In genomic region chr16:75340715-75341500, GRCh38 we compare ENCODE assay signal across 12 cellular contexts.
DNase-seq lines count a peak whose midpoint lies in the region; ATAC-seq, FAIRE-seq and TF ChIP-seq lines count a peak whose summit lies in the region.
"Had no signal": no experiment of that assay in that cellular context is flagged by ENCODE, and none has a peak within 500 bp of the region (broad histone marks: within the 10 kb centered on the region; RNA-seq: fewer than 3 reads in every experiment).

No MANE protein-coding gene starts in this region.

- no peak for TF ChIP-seq CTCF in brain (conservative IDR thresholded peaks at IDR 0.05)

- H2AFZ ChIP-seq in GM23248: no peak overlapping the region

- no peaks in the 10 kb centered on the region for H3K79me2 ChIP-seq in GM23248 (ENCODE audit: insufficient read depth)

- peak overlapping the region in 4 of 5 experiments; percentile 44 to 70 (median 62) for H3K27ac Mint-ChIP-seq in brain

- no peaks in the 10 kb centered on the region for H3K27me3 Mint-ChIP-seq in brain

- H3K27ac ChIP-seq in GM23248 (peak overlapping the region; percentile 61), skeletal muscle tissue (ENCODE audit: low read depth, low read length) (peak overlapping the region; percentile 67)

- peak overlapping the region; percentile 43 for H3K4me2 ChIP-seq in GM23248 (ENCODE audit: unreplicated experiment)

- H3K4me1 ChIP-seq in GM23248 (ENCODE audit: insufficient read depth): peaks cover 38% of the 10 kb centered on the region
- peaks cover 9 to 26% (median 13%) of the 10 kb centered on the region in 3 donors for H3K4me1 ChIP-seq in skeletal muscle tissue (ENCODE audit: control insufficient read depth in 3 of 3, insufficient read depth in 3 of 3, low read length in 3 of 3)
- H3K4me1 ChIP-seq: colonic mucosa had no signal

- no peaks in the 10 kb centered on the region for H4K20me1 ChIP-seq in GM23248 (ENCODE audit: insufficient read depth)

- no peaks in the 10 kb centered on the region for H3K27me3 ChIP-seq in GM23248 (replicated peaks; ENCODE audit: insufficient read depth)
- no peaks in the 10 kb centered on the region for H3K27me3 ChIP-seq in skeletal muscle tissue (ENCODE audit: control insufficient read depth in 3 of 3, insufficient read depth in 3 of 3, low read length in 3 of 3)
- H3K27me3 ChIP-seq: colonic mucosa had no signal

- H3K9me3 ChIP-seq in GM23248 (ENCODE audit: low read depth) (no peaks in the 10 kb centered on the region), skeletal muscle tissue (ENCODE audit: control insufficient read depth in 3 of 3, low read length in 3 of 3) (no peaks in the 10 kb centered on the region)
- H3K9me3 ChIP-seq: colonic mucosa had no signal

- peak overlapping the region; percentile 23 for H3K9ac ChIP-seq in GM23248
- no peak overlapping the region for H3K9ac ChIP-seq in skeletal muscle tissue (ENCODE audit: low read depth in 1 of 3, low read length in 3 of 3)

- DNase-seq in GM23248 (peak; percentile 59), cerebellum (ENCODE audit: low spot score) (no peak)
- DNase-seq: colonic mucosa; NK-92 treated with Interleukin-12 subunit alpha and Interleukin-12 subunit beta, amount 100 ng/mL, for 24 hours; T1000 had no signal

- peak overlapping the region in 1 of 5 experiments; percentile 8 for H3K4me3 Mint-ChIP-seq in brain

- H3K4me1 Mint-ChIP-seq in brain: peaks cover 50% of the 10 kb centered on the region

- peak; percentile 71 for FAIRE-seq in islet of Langerhans (lab: Jason Lieb, UNC)
- FAIRE-seq: GM18507 had no signal

- in situ Hi-C loops in GM23248 (cut with MboI): no loop called here

- H3F3A ChIP-seq in GM23248 (ENCODE audit: insufficient read depth): peaks cover 43% of the 10 kb centered on the region

- no peaks in the 10 kb centered on the region for H3K9me2 ChIP-seq in GM23248 (ENCODE audit: insufficient read depth)

- H3K9me3 Mint-ChIP-seq in brain: peaks cover 0 to 3% (median 0%) of the 10 kb centered on the region in 5 experiments

- peaks cover 47% of the 10 kb centered on the region for H3K36me3 Mint-ChIP-seq in brain

- H3K36me3 ChIP-seq in GM23248 (ENCODE audit: low read depth) (no peaks in the 10 kb centered on the region), skeletal muscle tissue (ENCODE audit: control insufficient read depth in 3 of 3, insufficient read depth in 3 of 3, low read length in 3 of 3) (no peaks in the 10 kb centered on the region)
- H3K36me3 ChIP-seq: colonic mucosa had no signal

- ATAC-seq in GM21515 (IDR thresholded peaks at IDR 0.05; ENCODE audit: unreplicated experiment) (no peak), HG03139 (IDR thresholded peaks at IDR 0.05; ENCODE audit: unreplicated experiment) (no peak), HG03469 (IDR thresholded peaks at IDR 0.05; ENCODE audit: unreplicated experiment) (no peak)

- H3K4me3 ChIP-seq in GM23248: no peak overlapping the region
- H3K4me3 ChIP-seq in skeletal muscle tissue (ENCODE audit: low read length in 3 of 3): no peak overlapping the region
- H3K4me3 ChIP-seq: colonic mucosa had no signal

- 48% methylated on average over 2 of the region's 2 CpGs for WGBS in GM23248 (ENCODE audit: low coverage in 1 of 2, low lambda C conversion rate in 2 of 2, missing lambda C conversion rate in 2 of 2), 2 experiments
